Comparison of ENCODE assay signal across 24 cellular contexts in genomic region chr2:117952237-117952636, GRCh38.
"Had no signal": no experiment of that assay in that cellular context is flagged by ENCODE, and none has a peak within 500 bp of the region (broad histone marks: within the 10 kb centered on the region; RNA-seq: fewer than 3 reads in every experiment).

No MANE protein-coding gene starts in this region.

- H3K27me3 Mint-ChIP-seq: naive thymus-derived CD8-positive, alpha-beta T cell; stimulated activated memory B cell treated with anti-CD40 and anti-IgM and Interleukin-4, amounts not matched to agents 10 μg/mL and 1 μg/mL and 100 μg/mL, for 72 hours had no signal

- H3K27me3 ChIP-seq: foreskin keratinocyte, heart right ventricle, left lung, right atrium auricular region, testis, tibial artery, upper lobe of left lung had no signal

- H3K9me3 Mint-ChIP-seq: naive thymus-derived CD8-positive, alpha-beta T cell; nephron progenitor cell; stimulated activated memory B cell treated with anti-CD40 and anti-IgM and Interleukin-4, amounts not matched to agents 10 μg/mL and 1 μg/mL and 100 μg/mL, for 72 hours had no signal

- H3K4me1 Mint-ChIP-seq: stimulated activated memory B cell treated with anti-CD40 and anti-IgM and Interleukin-4, amounts not matched to agents 10 μg/mL and 1 μg/mL and 100 μg/mL, for 72 hours had no signal

- ATAC-seq: esophagus mucosa; foreskin keratinocyte; heart right ventricle; left cardiac atrium; left lung; naive thymus-derived CD8-positive, alpha-beta T cell; sciatic nerve; stimulated activated memory B cell treated with anti-CD40 and anti-IgM and Interleukin-4, amounts not matched to agents 10 μg/mL and 1 μg/mL and 100 μg/mL, for 72 hours; stimulated activated naive CD8-positive, alpha-beta T cell treated with anti-CD3 and anti-CD28 coated beads, Interleukin-15, Interleukin-2, amounts not matched to agents 100 U/mL and 50 U/mL, for 24 hours had no signal

- H3K27ac Mint-ChIP-seq: nephron progenitor cell; stimulated activated memory B cell treated with anti-CD40 and anti-IgM and Interleukin-4, amounts not matched to agents 10 μg/mL and 1 μg/mL and 100 μg/mL, for 72 hours had no signal

- DNase-seq: cortex of kidney; foreskin keratinocyte; glutamatergic neuron; heart right ventricle; hippocampal formation; left cardiac atrium; left lung; naive thymus-derived CD8-positive, alpha-beta T cell; nephron progenitor cell; nucleus accumbens; stimulated activated CD4-positive, alpha-beta T cell treated with anti-CD3 and anti-CD28 coated beads, Interleukin-12 subunit alpha, Interleukin-12 subunit beta, amount 100 ng/mL, for 4 hours; stimulated activated CD4-positive, alpha-beta T cell treated with anti-CD3 and anti-CD28 coated beads, Interleukin-1b, Interleukin-23, amount 100 ng/mL, for 48 hours; stimulated activated CD4-positive, alpha-beta T cell treated with anti-CD3 and anti-CD28 coated beads, Interleukin-4, amount 100 ng/mL, for 1 hour; stimulated activated naive CD8-positive, alpha-beta T cell treated with anti-CD3 and anti-CD28 coated beads, Interleukin-15, Interleukin-2, amounts not matched to agents 100 U/mL and 50 U/mL, for 24 hours; substantia nigra; testis; tibial artery; upper lobe of left lung had no signal

- H3K4me2 ChIP-seq: smooth muscle cell had no signal

- H3K4me3 ChIP-seq: heart right ventricle, left lung, prostate gland, right atrium auricular region, smooth muscle cell, testis, tibial artery, upper lobe of left lung had no signal

- H3K4me3 Mint-ChIP-seq: naive thymus-derived CD8-positive, alpha-beta T cell; nephron progenitor cell; stimulated activated memory B cell treated with anti-CD40 and anti-IgM and Interleukin-4, amounts not matched to agents 10 μg/mL and 1 μg/mL and 100 μg/mL, for 72 hours had no signal

- H3K4me1 ChIP-seq: foreskin keratinocyte, heart right ventricle, left lung, prostate gland, right atrium auricular region, testis, tibial artery had no signal

- H3K9me3 ChIP-seq: heart right ventricle, left lung, prostate gland, right atrium auricular region, testis, tibial artery, upper lobe of left lung had no signal

- H3K27ac ChIP-seq: foreskin keratinocyte, heart right ventricle, left lung, prostate gland, right atrium auricular region, testis, tibial artery, upper lobe of left lung had no signal
